8 cellular contexts compared by ENCODE assay signal in the genomic region with DNA sequence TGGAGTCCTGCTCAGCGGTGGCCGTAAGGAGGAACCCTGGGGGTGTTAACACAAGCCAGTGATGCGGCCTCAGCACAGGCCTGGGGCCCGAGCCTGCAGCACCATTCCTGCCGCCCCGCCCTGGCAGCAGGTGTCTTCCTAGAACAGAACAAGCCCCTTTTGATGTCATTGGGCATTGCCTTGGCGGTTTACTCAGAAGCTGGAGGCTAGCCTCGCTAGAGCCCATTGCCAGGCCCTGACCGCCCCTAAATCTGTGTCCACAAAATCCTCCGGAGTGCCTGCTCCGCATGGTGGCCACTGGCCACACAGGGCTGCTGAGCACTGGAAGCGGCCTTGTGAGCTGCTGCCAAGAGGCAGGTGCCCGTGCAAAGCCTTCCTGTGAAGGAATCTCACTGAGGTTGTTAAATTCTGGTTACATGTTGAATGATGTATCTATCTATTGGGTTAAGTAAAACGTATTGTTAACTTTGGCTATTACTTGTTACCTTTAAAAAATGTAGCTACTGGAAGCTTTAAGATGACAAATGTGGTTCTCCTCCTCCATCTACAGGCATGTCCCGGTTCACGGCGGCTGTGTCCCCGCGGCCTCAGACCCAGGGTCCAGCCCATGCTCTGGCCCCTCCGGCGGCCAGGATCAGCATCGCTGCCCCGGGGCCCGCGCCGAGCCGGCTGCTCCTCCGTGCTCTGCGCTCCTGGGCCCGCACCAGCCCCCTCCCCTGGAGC. TPM values are rescaled to one million over a fixed set of nuclear protein-coding genes. Genes with fewer than 3 reads are reported as not detected.
DNase-seq lines count a peak whose midpoint lies in the region; ATAC-seq, FAIRE-seq and TF ChIP-seq lines count a peak whose summit lies in the region.

No MANE protein-coding gene starts in this region.

- no peaks in the 10 kb centered on the region for H3K36me3 ChIP-seq in K562 (ENCODE audit: control insufficient read depth, insufficient read depth, low read length)
- no peaks in the 10 kb centered on the region for H3K36me3 ChIP-seq in stomach smooth muscle (ENCODE audit: control insufficient read depth in 2 of 2, insufficient read depth in 2 of 2, low read length in 2 of 2)

- peaks cover 12% of the 10 kb centered on the region for H3K79me2 ChIP-seq in K562 (ENCODE audit: control insufficient read depth, insufficient read depth, low read length)

- WGBS in K562 (ENCODE audit: insufficient coverage, low coverage, missing lambda C conversion rate) = 21% methylated on average over 12 of the region's 30 CpGs

- POLR2A ChIA-PET in K562 (lab: Yijun Ruan, JAX) = interaction anchor here (1.4 kb wide), 1 partner anchor 16 kb away, joined by 3 read pairs; no protein-coding TSS in a partner anchor

- CTCF ChIA-PET in K562 (lab: Yijun Ruan, JAX; ENCODE audit: low intra/inter-chr PET ratio) = no interaction called here

- peak overlapping the region; percentile 54 for H3K4me3 ChIP-seq in K562
- peak overlapping the region; percentile 66 to 81 for H3K4me3 ChIP-seq in stomach smooth muscle (ENCODE audit: low read length in 2 of 2)

- TF ChIP-seq CTCF in K562 (IDR thresholded peaks at IDR 0.05 in 2 of 3, conservative IDR thresholded peaks at IDR 0.05 in 1 of 3; ENCODE audit: insufficient read depth in 2 of 3, low read depth in 1 of 3, low read length in 3 of 3) = no peak

- intact Hi-C loops in K562 (cut with micrococcal nuclease) = loop anchor here (10.0 kb wide), 1 partner anchor 98 kb away; no protein-coding TSS in a partner anchor

- H3K27ac ChIP-seq in K562 (ENCODE audit: extremely low read depth, low read depth, low read length) (peak overlapping the region; percentile 63; the same call in 1 of the 3 replicates), stomach smooth muscle (ENCODE audit: low read length) (peak overlapping the region; percentile 67)

- in situ Hi-C loops in K562 (cut with MboI) = no loop called here

- TF ChIP-seq EP300 in Ishikawa (IDR thresholded peaks at IDR 0.05; ENCODE audit: borderline replicate concordance) (no peak), K562 (IDR thresholded peaks at IDR 0.05; ENCODE audit: low read length) (no peak)

- DNase-seq in NOMO-1 (lab: John Stamatoyannopoulos, UW; ENCODE audit: unreplicated experiment in 2 of 2) (peak; percentile 16 to 30), NOMO-1 treated with dmso at 0.1 percent for 144 hours (lab: John Stamatoyannopoulos, UW; ENCODE audit: unreplicated experiment) (no peak), K562 (ENCODE audit: extremely low read depth in 1 of 4, low spot score in 3 of 4) (peak in 3 of 4 experiments; percentile 26 to 42 (median 32)), kidney tubule cell (ENCODE audit: low spot score) (peak; percentile 42), NCI-H510A treated with DMSO at 0.1 percent for 48 hours (lab: John Stamatoyannopoulos, UW) (no peak)

- peak overlapping the region; percentile 81 for H2AFZ ChIP-seq in K562 (ENCODE audit: low read depth, low read length)

- H3K9me3 ChIP-seq in K562 (replicated peaks; ENCODE audit: control insufficient read depth, insufficient read depth, low read depth, low read length) (no peaks in the 10 kb centered on the region), stomach smooth muscle (ENCODE audit: control insufficient read depth in 2 of 2, low read length in 2 of 2) (peaks cover 0 to 2% of the 10 kb centered on the region in 2 donors)

- peak overlapping the region; percentile 74 for H3K4me2 ChIP-seq in K562 (ENCODE audit: insufficient read depth, low read length)

- no peak for FAIRE-seq in K562 (lab: Jason Lieb, UNC)

- ATAC-seq in K562 = peak; percentile 41
- ATAC-seq in GM19463 (IDR thresholded peaks at IDR 0.05; ENCODE audit: unreplicated experiment) = no peak

- H3K27me3 ChIP-seq in K562 (ENCODE audit: control insufficient read depth in 2 of 2, insufficient read depth in 2 of 2, low read length in 2 of 2) (peaks cover 4 to 16% of the 10 kb centered on the region in 2 experiments; a peak in 3 of 5 replicates), stomach smooth muscle (ENCODE audit: control insufficient read depth in 1 of 2, insufficient read depth in 2 of 2, low read length in 2 of 2) (no peaks in the 10 kb centered on the region)

- H3K4me1 ChIP-seq in K562 (replicated peaks in 1 of 2; ENCODE audit: control insufficient read depth in 2 of 2, insufficient read depth in 2 of 2, low read length in 2 of 2) (peaks cover 11 to 29% of the 10 kb centered on the region in 2 experiments; a peak in 3 of 5 replicates), stomach smooth muscle (ENCODE audit: control insufficient read depth, insufficient read depth, low read length) (peaks cover 40% of the 10 kb centered on the region)

- TF ChIP-seq POLR2A in K562 (conservative IDR thresholded peaks at IDR 0.05) = no peak

- H3K9ac ChIP-seq in K562 (ENCODE audit: insufficient read depth in 1 of 2, low read depth in 2 of 2, low read length in 2 of 2) = peak overlapping the region; percentile 51 to 86
- H3K9ac ChIP-seq in stomach smooth muscle (ENCODE audit: low read length in 2 of 2) = peak overlapping the region; percentile 30 to 69

- peak; percentile 20; the same call in 1 of the 2 replicates for TF ChIP-seq RAD21 in Ishikawa (IDR thresholded peaks at IDR 0.05; ENCODE audit: low read depth)
- TF ChIP-seq RAD21 in K562 (CRISPR knock-in tag; conservative IDR thresholded peaks at IDR 0.05 in 1 of 2, IDR thresholded peaks at IDR 0.05 in 1 of 2) = no peak

- H3K9me1 ChIP-seq in K562 (ENCODE audit: control insufficient read depth, insufficient read depth, low read length) = no peaks in the 10 kb centered on the region

- BruUV-seq in K562 (replicated peaks; lab: Mats Ljungman, UMichigan) = TSS peak; percentile 83

- no peaks in the 10 kb centered on the region for H4K20me1 ChIP-seq in K562 (replicated peaks; ENCODE audit: control insufficient read depth, insufficient read depth, low read length)

TF ChIP-seq in K562, 482 proteins besides CTCF, POLR2A, EP300 and RAD21 (continues in another document):
- TF ChIP-seq ZEB2 (IDR thresholded peaks at IDR 0.05) = no peak
- TF ChIP-seq CHD1 (IDR thresholded peaks at IDR 0.05; ENCODE audit: low read length) = no peak
- no peak for TF ChIP-seq NBN (IDR thresholded peaks at IDR 0.05; ENCODE audit: low read depth)
- TF ChIP-seq ZFP36 (IDR thresholded peaks at IDR 0.05; ENCODE audit: low read depth, low read length, partially characterized antibody) = no peak
- TF ChIP-seq, protein P1, sequence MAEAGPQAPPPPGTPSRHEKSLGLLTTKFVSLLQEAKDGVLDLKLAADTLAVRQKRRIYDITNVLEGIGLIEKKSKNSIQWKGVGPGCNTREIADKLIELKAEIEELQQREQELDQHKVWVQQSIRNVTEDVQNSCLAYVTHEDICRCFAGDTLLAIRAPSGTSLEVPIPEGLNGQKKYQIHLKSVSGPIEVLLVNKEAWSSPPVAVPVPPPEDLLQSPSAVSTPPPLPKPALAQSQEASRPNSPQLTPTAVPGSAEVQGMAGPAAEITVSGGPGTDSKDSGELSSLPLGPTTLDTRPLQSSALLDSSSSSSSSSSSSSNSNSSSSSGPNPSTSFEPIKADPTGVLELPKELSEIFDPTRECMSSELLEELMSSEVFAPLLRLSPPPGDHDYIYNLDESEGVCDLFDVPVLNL (CRISPR knock-in tag; IDR thresholded peaks at IDR 0.05; ENCODE audit: low read depth) = no peak
- no peak for TF ChIP-seq ZBTB8A (IDR thresholded peaks at IDR 0.05; ENCODE audit: partially characterized antibody)
- TF ChIP-seq ZNF232 (CRISPR knock-in tag; IDR thresholded peaks at IDR 0.05) = 0 out of 2 replicates have a peak, but pooled peaks have one; percentile 7
- TF ChIP-seq DMBX1 (CRISPR knock-in tag; IDR thresholded peaks at IDR 0.05; ENCODE audit: borderline replicate concordance) = no peak
- 0 out of 4 replicates have a peak, but pooled peaks of 1 of the 2 experiments have one; percentile 34 for TF ChIP-seq TEAD1 (CRISPR knock-in tag; IDR thresholded peaks at IDR 0.05)
- TF ChIP-seq, protein P2, sequence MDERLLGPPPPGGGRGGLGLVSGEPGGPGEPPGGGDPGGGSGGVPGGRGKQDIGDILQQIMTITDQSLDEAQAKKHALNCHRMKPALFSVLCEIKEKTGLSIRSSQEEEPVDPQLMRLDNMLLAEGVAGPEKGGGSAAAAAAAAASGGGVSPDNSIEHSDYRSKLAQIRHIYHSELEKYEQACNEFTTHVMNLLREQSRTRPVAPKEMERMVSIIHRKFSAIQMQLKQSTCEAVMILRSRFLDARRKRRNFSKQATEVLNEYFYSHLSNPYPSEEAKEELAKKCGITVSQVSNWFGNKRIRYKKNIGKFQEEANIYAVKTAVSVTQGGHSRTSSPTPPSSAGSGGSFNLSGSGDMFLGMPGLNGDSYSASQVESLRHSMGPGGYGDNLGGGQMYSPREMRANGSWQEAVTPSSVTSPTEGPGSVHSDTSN (CRISPR knock-in tag; IDR thresholded peaks at IDR 0.05; ENCODE audit: low read depth) = no peak
- TF ChIP-seq, protein P2 (tag; conservative IDR thresholded peaks at IDR 0.05; ENCODE audit: low read depth) = no peak

RNA-seq across cellular contexts. Expression of a gene that starts 1.2 kb away (rescaled TPM):
- 19.4 and 30.3 TPM in 2 replicates for total RNA-seq in K562 (2011; cell fraction: chromatin; rRNA removed; ENCODE audit: low replicate concordance)
- 11.8 and 18.4 TPM in 2 replicates for total RNA-seq in K562 (2011; cell fraction: nucleolus; rRNA removed)
- total RNA-seq in K562 (2011; cell fraction: nucleoplasm; rRNA removed) = 9.5 and 13.8 TPM in 2 replicates
- 8.8 TPM in 2 replicates for total RNA-seq in K562 (2014; rRNA removed)
- 8.6 and 9.4 TPM in 2 replicates for total RNA-seq in K562 (2014; rRNA removed; fragmentation: Illumina TruSeq; extraction: Trizol)
- 9.0 TPM in 2 replicates for total RNA-seq in K562 (2015; rRNA removed; fragmentation: Illumina TruSeq; extraction: Trizol)
- total RNA-seq in K562 (2021) = 10.1 and 11.6 TPM in 2 replicates
- 7.2 and 8.4 TPM in 2 replicates for polyA plus RNA-seq in K562 (2011; rRNA removed)
- polyA plus RNA-seq in K562 (2011; cell fraction: cytosol; rRNA removed) = 6.2 and 7.7 TPM in 2 replicates
- polyA plus RNA-seq in K562 (2011; cell fraction: nucleus; rRNA removed) = 8.2 and 10.5 TPM in 2 replicates
- 8.3 and 11.6 TPM in 2 replicates for polyA plus RNA-seq in K562 (2012)
- polyA plus RNA-seq in K562 (2014; fragmentation: Illumina TruSeq; extraction: Trizol) = 6.5 and 7.7 TPM in 2 replicates
- polyA plus RNA-seq in K562 (2014; fragmentation: Nextera tagmentation; extraction: Ambion mirVana) = 1 to 10 TPM in 1 of 2 experiments, under 1 TPM in 1; 0.66 to 1.1 TPM
- polyA plus RNA-seq in K562 (2014; rRNA removed) = 6.9 and 7.5 TPM in 2 replicates
- polyA minus RNA-seq in K562 (2011; rRNA and poly(A)+ RNA removed) = 11.0 and 11.2 TPM in 2 replicates
- 7.9 and 8.2 TPM in 2 replicates for polyA minus RNA-seq in K562 (2011; cell fraction: cytosol; rRNA and poly(A)+ RNA removed)
- polyA minus RNA-seq in K562 (2011; cell fraction: nucleus; rRNA and poly(A)+ RNA removed) = 11.3 and 16.6 TPM in 2 replicates

Comparison
In these comparisons a context has a peak if more than half of its experiments do, and no peak if none do; other contexts are left out.
1. DNase-seq: peak in NOMO-1 (2 of 2), K562 (3 of 4) and kidney tubule cell (single experiment); none in NOMO-1 treated with dmso at 0.1 percent for 144 hours (single experiment) and NCI-H510A treated with DMSO at 0.1 percent for 48 hours (single experiment).